35 cellular contexts compared by ENCODE assay signal in the genomic region with DNA sequence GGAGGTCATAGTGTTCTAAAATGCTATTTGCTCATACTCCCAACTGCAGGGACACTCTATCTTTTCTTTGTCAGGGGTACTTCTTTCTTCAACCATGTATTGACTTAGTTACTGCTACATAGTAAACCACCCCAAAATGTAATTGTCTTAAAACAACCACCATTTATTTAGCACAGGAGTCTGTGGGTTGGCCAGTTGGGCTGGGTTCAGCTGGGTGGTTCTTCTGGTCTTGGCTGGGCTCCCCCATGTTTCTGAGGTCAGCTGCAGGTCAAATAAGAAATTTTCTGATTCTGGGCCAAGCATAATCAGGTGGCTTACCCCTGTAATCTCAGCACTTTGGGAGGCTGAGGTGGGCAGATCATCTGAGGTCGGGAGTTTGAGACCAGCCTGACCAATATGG.
"Had no signal": no experiment of that assay in that cellular context is flagged by ENCODE, and none has a peak within 500 bp of the region (broad histone marks: within the 10 kb centered on the region; RNA-seq: fewer than 3 reads in every experiment).

No MANE protein-coding gene starts in this region.

- ATAC-seq: activated CD8-positive, alpha-beta T cell treated with anti-CD3 and anti-CD28 coated beads for 36 hours; activated naive CD4-positive, alpha-beta T cell treated with anti-CD3 and anti-CD28 coated beads, Interleukin-2, amount 50 U/mL, for 72 hours; activated T-cell treated with anti-CD3 and anti-CD28 coated beads, Interleukin-2, amount 50 U/mL, for 4 hours; activated T-cell treated with anti-CD3 and anti-CD28 coated beads, Interleukin-2, amount 50 U/mL, for 72 hours; activated T-helper 17 cell treated with anti-CD3 and anti-CD28 coated beads, Interleukin-2, amount 50 U/mL, for 72 hours; body of pancreas had no signal

- H3K4me1 ChIP-seq: adrenal gland, body of pancreas, breast epithelium had no signal

- DNase-seq: activated B cell treated with CpG ODN at 0.5 μM for 24 hours; activated CD4-positive, alpha-beta memory T cell treated with anti-CD3 and anti-CD28 coated beads for 36 hours; activated CD4-positive, alpha-beta T cell treated with anti-CD3 and anti-CD28 coated beads for 4 hours; activated CD4-positive, alpha-beta T cell treated with anti-CD3 and anti-CD28 coated beads, Interleukin-2, amount 10 ng/mL, durations not matched to agents 24 days and 14 days; activated CD4-positive, alpha-beta T cell treated with anti-CD3 and anti-CD28 coated beads, Interleukin-2, amount 50 U/mL, for 1 hour; activated CD4-positive, alpha-beta T cell treated with anti-CD3 and anti-CD28 coated beads, Interleukin-2, amount 50 U/mL, for 4 hours; activated CD4-positive, CD25-positive, alpha-beta regulatory T cell treated with anti-CD3 and anti-CD28 coated beads, Interleukin-2, amount 50 U/mL, for 72 hours; activated CD8-positive, alpha-beta memory T cell treated with anti-CD3 and anti-CD28 coated beads, Interleukin-2, amount 50 U/mL, for 4 hours; activated CD8-positive, alpha-beta T cell treated with anti-CD3 and anti-CD28 coated beads for 36 hours; activated effector memory CD4-positive, alpha-beta T cell treated with anti-CD3 and anti-CD28 coated beads, Interleukin-2, amount 50 U/mL, for 16 hours; activated gamma-delta T cell treated with Interleukin-2 at 50 U/mL for 16 hours; activated naive CD4-positive, alpha-beta T cell; activated naive CD4-positive, alpha-beta T cell treated with anti-CD3 and anti-CD28 coated beads for 36 hours; activated naive CD4-positive, alpha-beta T cell treated with anti-CD3 and anti-CD28 coated beads, Interleukin-2, amount 50 U/mL, for 16 hours; activated naive CD8-positive, alpha-beta T cell treated with anti-CD3 and anti-CD28 coated beads for 36 hours; activated T-cell treated with anti-CD3 and anti-CD28 coated beads for 4 hours; activated T-cell treated with anti-CD3 and anti-CD28 coated beads, Interleukin-2, amount 50 U/mL, for 1 hour; activated T-cell treated with anti-CD3 and anti-CD28 coated beads, Interleukin-2, amount 50 U/mL, for 4 hours; activated T-cell treated with anti-CD3 and anti-CD28 coated beads, Interleukin-2, amount 50 U/mL, for 72 hours; adrenal gland; amniotic stem cell; aorta; body of pancreas; brain microvascular endothelial cell; central memory CD4-positive, alpha-beta T cell; T-helper 1 cell; T-helper 2 cell; T-helper 9 cell had no signal

- H3K27ac ChIP-seq: adrenal gland, body of pancreas, brain microvascular endothelial cell, breast epithelium, VCaP had no signal

- H3K4me3 Mint-ChIP-seq: activated B cell treated with CpG ODN at 0.5 μM for 24 hours; activated CD4-positive, alpha-beta memory T cell treated with anti-CD3 and anti-CD28 coated beads for 36 hours; activated CD4-positive, alpha-beta T cell treated with anti-CD3 and anti-CD28 coated beads, Interleukin-2, amount 10 ng/mL, durations not matched to agents 24 days and 14 days; activated CD8-positive, alpha-beta T cell treated with anti-CD3 and anti-CD28 coated beads for 36 hours; activated naive CD4-positive, alpha-beta T cell treated with anti-CD3 and anti-CD28 coated beads for 36 hours; activated naive CD8-positive, alpha-beta T cell treated with anti-CD3 and anti-CD28 coated beads for 36 hours; activated T-cell treated with anti-CD3 and anti-CD28 coated beads, Interleukin-2, amount 50 U/mL, for 4 hours; activated T-cell treated with anti-CD3 and anti-CD28 coated beads, Interleukin-2, amount 50 U/mL, for 72 hours; activated T-helper 1 cell treated with anti-CD3 and anti-CD28 coated beads, Interleukin-12 subunit alpha, Interleukin-12 subunit beta, Interleukin-2, Interleukin-4 antibody, amounts not matched to agents 30 ng/mL and 10 ng/mL and 1 ng/mL, durations not matched to agents 14 hours and 24 hours and 36 hours; activated T-helper 17 cell treated with anti-CD3 and anti-CD28 coated beads, Interleukin-2, amount 50 U/mL, for 72 hours; T-helper 1 cell treated with Interleukin-12 subunit alpha and Interleukin-12 subunit beta and Interleukin-4 antibody, amounts not matched to agents 30 μg/mL and 1 μg/mL, for 36 hours; T-helper 2 cell treated with Interferon-gamma antibody and Interleukin-4, amounts not matched to agents 5 μg/mL and 100 μg/mL, for 36 hours had no signal

- H3K4me3 ChIP-seq: adrenal gland, body of pancreas, breast epithelium had no signal

- H3K9me3 Mint-ChIP-seq: activated CD4-positive, alpha-beta T cell treated with anti-CD3 and anti-CD28 coated beads, Interleukin-2, amount 10 ng/mL, durations not matched to agents 24 days and 14 days; activated T-cell treated with anti-CD3 and anti-CD28 coated beads, Interleukin-2, amount 50 U/mL, for 4 hours had no signal

- H3K4me1 Mint-ChIP-seq: activated B cell treated with CpG ODN at 0.5 μM for 24 hours; activated CD4-positive, alpha-beta T cell treated with anti-CD3 and anti-CD28 coated beads, Interleukin-2, amount 10 ng/mL, durations not matched to agents 24 days and 14 days; activated naive CD8-positive, alpha-beta T cell treated with anti-CD3 and anti-CD28 coated beads for 36 hours; activated T-helper 17 cell treated with anti-CD3 and anti-CD28 coated beads, Interleukin-2, amount 50 U/mL, for 72 hours had no signal

- H3K36me3 Mint-ChIP-seq: activated CD4-positive, alpha-beta memory T cell treated with anti-CD3 and anti-CD28 coated beads for 36 hours; activated naive CD4-positive, alpha-beta T cell treated with anti-CD3 and anti-CD28 coated beads, Interleukin-2, amount 50 U/mL, for 72 hours; activated naive CD8-positive, alpha-beta T cell treated with anti-CD3 and anti-CD28 coated beads for 36 hours had no signal

- H3K27me3 ChIP-seq: adrenal gland, body of pancreas, brain microvascular endothelial cell, breast epithelium had no signal

- H3K27ac Mint-ChIP-seq: activated B cell treated with CpG ODN at 0.5 μM for 24 hours; activated CD4-positive, alpha-beta memory T cell treated with anti-CD3 and anti-CD28 coated beads for 36 hours; activated CD4-positive, alpha-beta T cell treated with anti-CD3 and anti-CD28 coated beads, Interleukin-2, amount 10 ng/mL, durations not matched to agents 24 days and 14 days; activated CD8-positive, alpha-beta T cell treated with anti-CD3 and anti-CD28 coated beads for 36 hours; activated naive CD4-positive, alpha-beta T cell treated with anti-CD3 and anti-CD28 coated beads for 36 hours; activated naive CD4-positive, alpha-beta T cell treated with anti-CD3 and anti-CD28 coated beads, Interleukin-2, amount 50 U/mL, for 72 hours; activated naive CD8-positive, alpha-beta T cell treated with anti-CD3 and anti-CD28 coated beads for 36 hours; activated T-cell treated with anti-CD3 and anti-CD28 coated beads, Interleukin-2, amount 50 U/mL, for 72 hours; activated T-helper 1 cell treated with anti-CD3 and anti-CD28 coated beads, Interleukin-12 subunit alpha, Interleukin-12 subunit beta, Interleukin-2, Interleukin-4 antibody, amounts not matched to agents 30 ng/mL and 10 ng/mL and 1 ng/mL, durations not matched to agents 14 hours and 24 hours and 36 hours; activated T-helper 17 cell treated with anti-CD3 and anti-CD28 coated beads, Interleukin-2, amount 50 U/mL, for 72 hours; T-helper 1 cell treated with Interleukin-12 subunit alpha and Interleukin-12 subunit beta and Interleukin-4 antibody, amounts not matched to agents 30 μg/mL and 1 μg/mL, for 36 hours; T-helper 2 cell treated with Interferon-gamma antibody and Interleukin-4, amounts not matched to agents 5 μg/mL and 100 μg/mL, for 36 hours had no signal

- H3K27me3 Mint-ChIP-seq: activated B cell treated with CpG ODN at 0.5 μM for 24 hours; activated CD4-positive, alpha-beta memory T cell treated with anti-CD3 and anti-CD28 coated beads for 36 hours; activated CD4-positive, alpha-beta T cell treated with anti-CD3 and anti-CD28 coated beads, Interleukin-2, amount 10 ng/mL, durations not matched to agents 24 days and 14 days; activated CD8-positive, alpha-beta T cell treated with anti-CD3 and anti-CD28 coated beads for 36 hours; activated naive CD8-positive, alpha-beta T cell treated with anti-CD3 and anti-CD28 coated beads for 36 hours; activated T-helper 17 cell treated with anti-CD3 and anti-CD28 coated beads, Interleukin-2, amount 50 U/mL, for 72 hours had no signal

- H3K36me3 ChIP-seq: adrenal gland, brain microvascular endothelial cell, breast epithelium had no signal

- H3K9me3 ChIP-seq: adrenal gland, breast epithelium had no signal
